ENCODE assay signal across 1 cellular context in the genomic region with DNA sequence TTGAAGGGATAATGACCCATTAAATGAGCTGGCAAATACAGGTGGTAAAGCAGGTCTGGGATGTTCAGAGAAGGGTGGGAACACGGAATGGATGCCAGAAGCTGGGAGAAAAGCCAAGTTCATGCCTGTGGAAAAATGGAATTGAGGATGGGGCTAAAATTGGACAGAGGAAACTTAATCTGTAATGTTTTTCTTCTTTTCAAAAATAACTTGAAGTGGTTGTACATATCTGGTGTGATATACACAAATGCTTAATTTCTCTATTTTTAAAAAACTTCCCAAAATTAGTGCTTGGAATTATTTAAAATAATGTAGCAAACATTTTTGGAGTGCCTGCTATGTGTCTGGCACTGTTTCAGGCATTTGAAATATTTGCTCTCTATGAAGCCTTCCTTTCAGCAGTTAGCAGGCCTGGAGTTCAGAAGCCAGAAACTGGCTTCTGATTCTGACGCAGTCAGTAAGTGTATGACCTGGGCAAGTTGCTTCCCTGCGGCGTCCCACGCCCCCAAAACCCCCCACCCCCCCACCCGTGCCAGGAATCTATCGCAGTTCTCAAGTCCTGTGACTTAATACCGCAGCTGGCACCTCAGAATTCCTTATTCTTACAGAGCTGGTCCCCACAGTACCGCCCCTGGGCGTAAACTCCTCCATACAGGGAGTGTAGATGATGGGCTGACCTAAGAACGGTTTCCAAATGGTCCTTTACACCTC.
TF ChIP-seq lines count a peak whose summit lies in the region.

No MANE protein-coding gene starts in this region.

TF ChIP-seq in HepG2, 621 proteins besides CTCF, POLR2A, EP300 and RAD21:
- TF ChIP-seq ATAD3A (CRISPR knock-in tag; IDR thresholded peaks at IDR 0.05) (no peak), BCL6 (CRISPR knock-in tag; IDR thresholded peaks at IDR 0.05) (peak; percentile 67), SMAD9 (CRISPR knock-in tag; IDR thresholded peaks at IDR 0.05) (no peak), ZNF720 (CRISPR knock-in tag; IDR thresholded peaks at IDR 0.05) (no peak), NR2C2 (CRISPR knock-in tag; IDR thresholded peaks at IDR 0.05; ENCODE audit: borderline replicate concordance) (no peak), ZNF562 (CRISPR knock-in tag; IDR thresholded peaks at IDR 0.05; ENCODE audit: borderline replicate concordance) (no peak), PPARG (CRISPR knock-in tag; conservative IDR thresholded peaks at IDR 0.05) (no peak), ZNF841 (CRISPR knock-in tag; IDR thresholded peaks at IDR 0.05; ENCODE audit: borderline replicate concordance) (no peak), ZNF713 (CRISPR knock-in tag; IDR thresholded peaks at IDR 0.05) (no peak), ZNF792 (CRISPR knock-in tag; IDR thresholded peaks at IDR 0.05) (no peak), ZNF766 (CRISPR knock-in tag; IDR thresholded peaks at IDR 0.05; ENCODE audit: borderline replicate concordance) (no peak), ZNF251 (CRISPR knock-in tag; IDR thresholded peaks at IDR 0.05) (no peak), ZNF274 (CRISPR knock-in tag; IDR thresholded peaks at IDR 0.05) (no peak), ZMAT3 (CRISPR knock-in tag; conservative IDR thresholded peaks at IDR 0.05) (no peak; the same call in 1 of the 2 replicates), RFXANK (CRISPR knock-in tag; IDR thresholded peaks at IDR 0.05) (no peak), YEATS4 (CRISPR knock-in tag; IDR thresholded peaks at IDR 0.05; ENCODE audit: borderline replicate concordance) (no peak), NKX3-1 (CRISPR knock-in tag; IDR thresholded peaks at IDR 0.05) (0 out of 2 replicates have a peak, but pooled peaks have one; percentile 8), ZC3H4 (CRISPR knock-in tag; IDR thresholded peaks at IDR 0.05; ENCODE audit: borderline replicate concordance) (peak; percentile 79; the same call in 1 of the 2 replicates), TEAD3 (CRISPR knock-in tag; optimal IDR thresholded peaks at IDR 0.05; ENCODE audit: borderline replicate concordance) (peak; percentile 70), SUZ12 (IDR thresholded peaks at IDR 0.05; ENCODE audit: low read depth, low read length) (no peak), ATM (IDR thresholded peaks at IDR 0.05; ENCODE audit: borderline replicate concordance) (no peak), NFE2L2 (IDR thresholded peaks at IDR 0.05; ENCODE audit: low read length) (no peak)
- TF ChIP-seq, protein P1, sequence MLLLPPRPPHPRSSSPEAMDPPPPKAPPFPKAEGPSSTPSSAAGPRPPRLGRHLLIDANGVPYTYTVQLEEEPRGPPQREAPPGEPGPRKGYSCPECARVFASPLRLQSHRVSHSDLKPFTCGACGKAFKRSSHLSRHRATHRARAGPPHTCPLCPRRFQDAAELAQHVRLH (CRISPR knock-in tag; IDR thresholded peaks at IDR 0.05; ENCODE audit: borderline replicate concordance, low read depth) = no peak
- TF ChIP-seq, protein P2, sequence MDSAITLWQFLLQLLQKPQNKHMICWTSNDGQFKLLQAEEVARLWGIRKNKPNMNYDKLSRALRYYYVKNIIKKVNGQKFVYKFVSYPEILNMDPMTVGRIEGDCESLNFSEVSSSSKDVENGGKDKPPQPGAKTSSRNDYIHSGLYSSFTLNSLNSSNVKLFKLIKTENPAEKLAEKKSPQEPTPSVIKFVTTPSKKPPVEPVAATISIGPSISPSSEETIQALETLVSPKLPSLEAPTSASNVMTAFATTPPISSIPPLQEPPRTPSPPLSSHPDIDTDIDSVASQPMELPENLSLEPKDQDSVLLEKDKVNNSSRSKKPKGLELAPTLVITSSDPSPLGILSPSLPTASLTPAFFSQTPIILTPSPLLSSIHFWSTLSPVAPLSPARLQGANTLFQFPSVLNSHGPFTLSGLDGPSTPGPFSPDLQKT (CRISPR knock-in tag; IDR thresholded peaks at IDR 0.05; ENCODE audit: borderline replicate concordance) = no peak
